In the genomic region with DNA sequence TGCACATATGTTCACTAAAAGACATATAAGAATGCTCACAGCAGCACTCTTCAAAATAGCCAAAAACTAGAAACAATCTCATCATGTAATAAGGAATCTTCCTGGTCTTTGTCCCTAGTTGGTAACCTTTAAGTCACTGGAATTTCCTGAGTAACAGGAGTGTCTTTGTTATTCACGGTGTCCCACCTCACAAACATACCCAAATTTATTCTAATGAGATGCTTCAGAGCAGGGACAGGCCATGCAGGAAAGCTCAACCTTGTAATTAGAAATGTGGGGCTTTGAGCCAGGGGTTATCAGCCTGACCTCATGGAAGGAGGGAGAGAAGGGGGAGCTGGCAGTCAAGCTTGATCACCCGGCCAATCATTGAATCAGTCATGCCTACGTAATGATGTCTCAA, we compare ENCODE assay signal across 22 cellular contexts. TPM values are rescaled to one million over a fixed set of nuclear protein-coding genes. Genes with fewer than 3 reads are reported as not detected.
DNase-seq lines count a peak whose midpoint lies in the region; ATAC-seq, FAIRE-seq and TF ChIP-seq lines count a peak whose summit lies in the region.
"Had no signal": no experiment of that assay in that cellular context is flagged by ENCODE, and none has a peak within 500 bp of the region (broad histone marks: within the 10 kb centered on the region; RNA-seq: fewer than 3 reads in every experiment).

No MANE protein-coding gene starts in this region.

- TF ChIP-seq CTCF in H1 (IDR thresholded peaks at IDR 0.05; ENCODE audit: control extremely low read depth in 1 of 3, insufficient read depth in 1 of 3, low read depth in 1 of 3, low read length in 3 of 3) (no peak), GM13977 (IDR thresholded peaks at IDR 0.05; ENCODE audit: extremely low read depth, insufficient read depth, missing control alignments) (no peak)

- 65% methylated on average over 3 of the region's 3 CpGs; no CpG with 5 or more reads in 1 of the 2 experiments for WGBS in H1 (ENCODE audit: extremely low coverage in 1 of 2, insufficient coverage in 1 of 2, insufficient read length in 1 of 2, insufficient replicate concordance in 2 of 2, low coverage in 1 of 2, low lambda C conversion rate in 2 of 2, missing lambda C conversion rate in 1 of 2), 2 experiments

- peak overlapping the region; percentile 71 for H3K18ac ChIP-seq in H1 (ENCODE audit: extremely low read depth, low read length)

- TF ChIP-seq POLR2A in H1 (IDR thresholded peaks at IDR 0.05; ENCODE audit: control extremely low read depth in 1 of 2, low read depth in 2 of 2, low read length in 2 of 2), result no peak

- no peaks in the 10 kb centered on the region for H4K20me1 ChIP-seq in H1 (replicated peaks in 1 of 2; ENCODE audit: control insufficient read depth in 1 of 2, insufficient read depth in 2 of 2, low read length in 2 of 2)

- H3K9me3 ChIP-seq in HUES6 (ENCODE audit: control insufficient read depth, insufficient read depth, low read depth, low read length), result no peaks in the 10 kb centered on the region
- no peaks in the 10 kb centered on the region for H3K9me3 ChIP-seq in H1 (ENCODE audit: insufficient read depth in 2 of 2, low read depth in 1 of 2, low read length in 1 of 2)
- H3K9me3 ChIP-seq in iPS-20b (ENCODE audit: insufficient read depth, low read depth, low read length), result no peaks in the 10 kb centered on the region
- H3K9me3 ChIP-seq: BE2C, SK-N-SH had no signal

- no peak for TF ChIP-seq EP300 in H1 (IDR thresholded peaks at IDR 0.05; ENCODE audit: borderline replicate concordance in 1 of 2, low read depth in 2 of 2, low read length in 2 of 2)

- no peak overlapping the region for H3K56ac ChIP-seq in H1 (replicated peaks; ENCODE audit: insufficient read length, low read depth, low read length)

- peak overlapping the region; percentile 58 for H2BK120ac ChIP-seq in H1 (replicated peaks; ENCODE audit: low read depth, low read length)

- CTCF ChIA-PET in H1 (lab: Charles Lee; ENCODE audit: partially characterized antibody), result interaction anchor here (0.7 to 4.0 kb wide), 7 partner anchors 10 to 196 kb away, joined by 3 to 15 read pairs (median 4); no protein-coding TSS in a partner anchor

- H3K79me2 ChIP-seq in H1 (ENCODE audit: control insufficient read depth in 1 of 2, insufficient read depth in 2 of 2, low read length in 2 of 2), result no peaks in the 10 kb centered on the region

- H3K14ac ChIP-seq in H1 (ENCODE audit: insufficient read length), result no peak overlapping the region

- H3K4ac ChIP-seq in H1 (replicated peaks; ENCODE audit: insufficient read length, low read depth, low read length), result peak overlapping the region; percentile 79

- peaks cover 16% of the 10 kb centered on the region for H3K36me3 ChIP-seq in HUES6 (ENCODE audit: control insufficient read depth, insufficient read depth, low read length)
- peaks cover 0 to 7% (median 6%) of the 10 kb centered on the region in 4 experiments; a peak in 5 of 8 replicates for H3K36me3 ChIP-seq in H1 (ENCODE audit: control insufficient read depth in 2 of 4, insufficient read depth in 4 of 4, low read length in 3 of 4)
- peaks cover 25% of the 10 kb centered on the region for H3K36me3 ChIP-seq in iPS-20b (ENCODE audit: insufficient read depth, low read depth, low read length)
- H3K36me3 ChIP-seq: BE2C had no signal

- in situ Hi-C loops in GM13977 (cut with MboI; ENCODE audit: low pct_unique_long_range_greater_than_20kb, low sequenced_read_pairs, unreplicated experiment), result no loop called here

- H3K4me1 ChIP-seq in HUES6 (ENCODE audit: control insufficient read depth, insufficient read depth, low read length) (peaks cover 31% of the 10 kb centered on the region), H1 (replicated peaks in 1 of 4; ENCODE audit: control insufficient read depth in 3 of 4, insufficient read depth in 4 of 4, low read length in 3 of 4) (peaks cover 0 to 11% (median 6%) of the 10 kb centered on the region in 4 experiments; a peak in 6 of 7 replicates), iPS-20b (ENCODE audit: insufficient read depth, low read length) (peaks cover 30% of the 10 kb centered on the region; the same call in 1 of the 2 replicates)
- H3K4me1 ChIP-seq: BE2C had no signal

- no peak overlapping the region for H2BK15ac ChIP-seq in H1 (ENCODE audit: low read length)

- peak overlapping the region; percentile 39 for H4K91ac ChIP-seq in H1 (replicated peaks; ENCODE audit: insufficient read length, low read length)

- no peak for TF ChIP-seq RAD21 in H1 (IDR thresholded peaks at IDR 0.05 in 1 of 2, conservative IDR thresholded peaks at IDR 0.05 in 1 of 2; ENCODE audit: low read depth in 2 of 2, low read length in 2 of 2)

- ATAC-seq in GM18502 (IDR thresholded peaks at IDR 0.05; ENCODE audit: poor library complexity, unreplicated experiment), result no peak
- ATAC-seq: HCT116, PC-3 had no signal

- H3K23me2 ChIP-seq in H1 (ENCODE audit: low read depth, low read length), result no peaks in the 10 kb centered on the region

- H2AFZ ChIP-seq in H1 (ENCODE audit: low read length), result no peak overlapping the region

- H3K4me3 ChIP-seq in HUES6 (ENCODE audit: low read depth, low read length) (no peak overlapping the region), H1 (ENCODE audit: extremely low read depth in 1 of 4, insufficient read depth in 2 of 4, low read depth in 3 of 4, low read length in 4 of 4) (no peak overlapping the region), iPS-20b (ENCODE audit: low read length) (peak overlapping the region; percentile 29; the same call in 1 of the 2 replicates)

- no peaks in the 10 kb centered on the region for H3K27me3 ChIP-seq in HUES6 (ENCODE audit: control insufficient read depth, insufficient read depth, low read length)
- H3K27me3 ChIP-seq in H1 (replicated peaks in 1 of 4; ENCODE audit: control insufficient read depth in 3 of 4, extremely low read depth in 1 of 4, insufficient read depth in 3 of 4, low read length in 3 of 4), result no peaks in the 10 kb centered on the region
- H3K27me3 ChIP-seq in iPS-20b (ENCODE audit: insufficient read depth, low read length), result no peaks in the 10 kb centered on the region
- H3K27me3 ChIP-seq: BE2C had no signal

- H2BK20ac ChIP-seq in H1 (ENCODE audit: low read length), result no peak overlapping the region; the same call in 1 of the 2 replicates

- H3K9ac ChIP-seq in HUES6 (ENCODE audit: low read length), result no peak overlapping the region
- no peak overlapping the region; a peak in 1 of 7 replicates for H3K9ac ChIP-seq in H1 (replicated peaks in 1 of 4; ENCODE audit: extremely low read depth in 1 of 4, low read depth in 3 of 4, low read length in 3 of 4)
- peak overlapping the region; percentile 47; the same call in 1 of the 2 replicates for H3K9ac ChIP-seq in iPS-20b (ENCODE audit: low read depth, low read length)
- H3K9ac ChIP-seq: SK-N-SH had no signal

- POLR2A ChIA-PET in H1 (lab: Charles Lee; ENCODE audit: partially characterized antibody), result interaction anchor here (0.8 to 1.3 kb wide), 2 partner anchors 65 to 66 kb away, joined by 3 to 4 read pairs; no protein-coding TSS in a partner anchor

- peak overlapping the region; percentile 79; the same call in 1 of the 2 replicates for H2BK5ac ChIP-seq in H1 (ENCODE audit: low read depth, low read length)

- no peak overlapping the region for H4K5ac ChIP-seq in H1 (ENCODE audit: insufficient read length, low read depth, low read length)

- 0 out of 2 replicates have a peak overlapping the region, but pooled peaks have one; percentile 78 for H2AK5ac ChIP-seq in H1 (ENCODE audit: low read depth, low read length)

- no peak overlapping the region for H3K23ac ChIP-seq in H1 (ENCODE audit: insufficient read length)

- H3K27ac ChIP-seq in HUES6 (ENCODE audit: low read depth, low read length) (peak overlapping the region; percentile 56), H1 (ENCODE audit: low read depth, low read length) (peak overlapping the region; percentile 9; the same call in 1 of the 2 replicates), iPS-20b (ENCODE audit: low read length) (peak overlapping the region; percentile 16)
- H3K27ac ChIP-seq: HL-60 had no signal

- peak overlapping the region in 1 of 2 experiments; percentile 9; a peak in 1 of 4 replicates for H3K4me2 ChIP-seq in H1 (ENCODE audit: insufficient read depth in 1 of 2, low read depth in 2 of 2, low read length in 2 of 2)
- H3K4me2 ChIP-seq: SK-N-SH had no signal

- DNase-seq in H1 (ENCODE audit: low read depth in 1 of 2, low spot score in 2 of 2) (no peak), T1000 (lab: John Stamatoyannopoulos, UW) (no peak), GM13977 (ENCODE audit: low spot score) (no peak), Ammon's horn (ENCODE audit: low spot score) (no peak)
- DNase-seq: BE2C; CD8-positive, alpha-beta memory T cell; DMS153; DND-41; KBM-7; NCI-H1105 treated with DMSO at 0.1 percent for 48 hours; NCI-H146; NCI-H1930; NCI-H2107; NCI-H524; NCI-H774; PC-3; SK-N-SH had no signal

- no peak overlapping the region for H4K8ac ChIP-seq in H1 (ENCODE audit: extremely low read depth, insufficient read depth, low read length)

- peak; percentile 94 for FAIRE-seq in H1 (lab: Jason Lieb, UNC)

- H2BK12ac ChIP-seq in H1 (ENCODE audit: low read depth, low read length), result peak overlapping the region; percentile 76; the same call in 1 of the 2 replicates

- no peaks in the 10 kb centered on the region for H3K79me1 ChIP-seq in H1 (ENCODE audit: low read depth, low read length)

TF ChIP-seq in H1, 55 proteins besides CTCF, POLR2A, EP300 and RAD21:
- TF ChIP-seq SP2 (IDR thresholded peaks at IDR 0.05; ENCODE audit: low read length), result no peak
- no peak for TF ChIP-seq CHD2 (IDR thresholded peaks at IDR 0.05; ENCODE audit: low read length)

RNA-seq across cellular contexts. Expression of a gene that starts 40.3 kb away (rescaled TPM):
- 27.9 and 31.0 TPM in 2 replicates for total RNA-seq in H1 (2021; fragmentation: NEBNext Ultra II Directional; extraction: Animal tissue kit (Norgen Biotek cat#: 25700))
- polyA plus RNA-seq in H1 (2011; rRNA removed), result 17.0 and 22.2 TPM in 2 replicates
- polyA plus RNA-seq in H1 (2011; cell fraction: cytosol; rRNA removed), result 19.2 TPM
- 50.8 TPM for polyA plus RNA-seq in H1 (2011; cell fraction: nucleus; rRNA removed)
- 18.0 to 23.0 TPM (median 22.0 TPM) in 4 replicates for polyA plus RNA-seq in H1 (2012, experiment 1 of 2)
- 10.1 TPM for polyA plus RNA-seq in H1 (2012, experiment 2 of 2)
- 12.8 TPM for polyA plus RNA-seq in H1 (2013, experiment 1 of 2)
- polyA plus RNA-seq in H1 (2013, experiment 2 of 2), result 12.8 TPM
- 22.5 and 27.2 TPM in 2 replicates for polyA minus RNA-seq in H1 (2011; rRNA and poly(A)+ RNA removed)
- polyA minus RNA-seq in H1 (2011; cell fraction: cytosol; rRNA and poly(A)+ RNA removed), result 13.9 TPM
- polyA minus RNA-seq in H1 (2011; cell fraction: nucleus; rRNA and poly(A)+ RNA removed), result 29.4 TPM
